In genomic region chr3:152268501-152269422, GRCh38 we compare ENCODE assay signal across 1 cellular context.
A peak's percentile ranks its signal among the peaks of the same experiment; 100 is the strongest.
TF ChIP-seq lines count a peak whose summit lies in the region.

Gene MBNL1 (plus strand): TSS chr3:152268929. CDS start chr3:152300194, 31,265 bp downstream.

TF ChIP-seq in K562, 482 proteins besides CTCF, POLR2A, EP300 and RAD21 (continued from another document and continues in another):
- TF ChIP-seq MITF (IDR thresholded peaks at IDR 0.05): no peak
- no peak for TF ChIP-seq PHTF2 (CRISPR knock-in tag; IDR thresholded peaks at IDR 0.05)
- TF ChIP-seq CCNT2 (IDR thresholded peaks at IDR 0.05; ENCODE audit: borderline replicate concordance, extremely low read depth, insufficient read length, low read depth, low read length): peak; percentile 91
- 0 out of 2 replicates have a peak, but pooled peaks have one; percentile 5 for TF ChIP-seq ZNF766 (CRISPR knock-in tag; conservative IDR thresholded peaks at IDR 0.05)
- TF ChIP-seq ZFP1 (CRISPR knock-in tag; IDR thresholded peaks at IDR 0.05): no peak
- TF ChIP-seq E4F1 (CRISPR knock-in tag; IDR thresholded peaks at IDR 0.05; ENCODE audit: borderline replicate concordance): no peak
- no peak for TF ChIP-seq XRCC5 (IDR thresholded peaks at IDR 0.05; ENCODE audit: low read depth, low read length)
- no peak for TF ChIP-seq GATAD2A (IDR thresholded peaks at IDR 0.05)
- TF ChIP-seq CBX5 (IDR thresholded peaks at IDR 0.05; ENCODE audit: borderline replicate concordance, low read depth): 0 out of 2 replicates have a peak, but pooled peaks have one; percentile 17
- TF ChIP-seq REST (CRISPR knock-in tag; IDR thresholded peaks at IDR 0.05; ENCODE audit: low read depth): peak; percentile 30; the same call in 1 of the 2 replicates
- TF ChIP-seq ADNP (tag; IDR thresholded peaks at IDR 0.05): no peak
- no peak for TF ChIP-seq PHB2 (IDR thresholded peaks at IDR 0.05; ENCODE audit: low read depth)
- TF ChIP-seq THAP7 (CRISPR knock-in tag; IDR thresholded peaks at IDR 0.05): no peak; the same call in 1 of the 2 replicates
- TF ChIP-seq E2F6 (IDR thresholded peaks at IDR 0.05; ENCODE audit: borderline replicate concordance in 1 of 2, extremely low read depth in 1 of 2, insufficient read depth in 1 of 2, insufficient read length in 1 of 2, low read depth in 1 of 2, low read length in 1 of 2, poor library complexity in 1 of 2, severe bottlenecking in 1 of 2): peak; percentile 94 to 96
- no peak; the same call in 1 of the 2 replicates for TF ChIP-seq ILF3 (IDR thresholded peaks at IDR 0.05; ENCODE audit: borderline replicate concordance)
- TF ChIP-seq ZEB2 (IDR thresholded peaks at IDR 0.05): no peak
- no peak for TF ChIP-seq E2F8 (IDR thresholded peaks at IDR 0.05; ENCODE audit: low read depth, partially characterized antibody)
- no peak for TF ChIP-seq PTTG1 (tag; IDR thresholded peaks at IDR 0.05; ENCODE audit: low read depth)
- no peak for TF ChIP-seq CBFA2T2 (conservative IDR thresholded peaks at IDR 0.05)
- TF ChIP-seq PCBP2 (IDR thresholded peaks at IDR 0.05; ENCODE audit: low read depth, low read length, poor library complexity, severe bottlenecking): no peak
- no peak for TF ChIP-seq GTF3C2 (IDR thresholded peaks at IDR 0.05; ENCODE audit: borderline replicate concordance, extremely low read depth, insufficient read length)
- TF ChIP-seq ZNF583 (CRISPR knock-in tag; IDR thresholded peaks at IDR 0.05): peak; percentile 71
- TF ChIP-seq ZNF445 (CRISPR knock-in tag; IDR thresholded peaks at IDR 0.05; ENCODE audit: low read depth): no peak
- peak; percentile 41; the same call in 1 of the 2 replicates for TF ChIP-seq ARID4B (CRISPR knock-in tag; IDR thresholded peaks at IDR 0.05)
- TF ChIP-seq NR3C1 (CRISPR knock-in tag; IDR thresholded peaks at IDR 0.05): no peak
- TF ChIP-seq CLOCK (CRISPR knock-in tag; IDR thresholded peaks at IDR 0.05; ENCODE audit: borderline replicate concordance): no peak
- peak; percentile 19; the same call in 1 of the 2 replicates for TF ChIP-seq LEF1 (IDR thresholded peaks at IDR 0.05)
- TF ChIP-seq POLR2B (IDR thresholded peaks at IDR 0.05; ENCODE audit: low read depth, partially characterized antibody): peak; percentile 70
- no peak for TF ChIP-seq ATF4 (CRISPR knock-in tag; IDR thresholded peaks at IDR 0.05)
- no peak for TF ChIP-seq SLC30A9 (CRISPR knock-in tag; IDR thresholded peaks at IDR 0.05)
- no peak for TF ChIP-seq CHD4 (IDR thresholded peaks at IDR 0.05; ENCODE audit: insufficient read depth, insufficient replicate concordance, low read depth, low read length, poor library complexity, severe bottlenecking)
- 0 out of 2 replicates have a peak, but pooled peaks have one; percentile 40 for TF ChIP-seq ZNF143 (CRISPR knock-in tag; IDR thresholded peaks at IDR 0.05)
